38 cellular contexts compared by ENCODE assay signal in the genomic region with DNA sequence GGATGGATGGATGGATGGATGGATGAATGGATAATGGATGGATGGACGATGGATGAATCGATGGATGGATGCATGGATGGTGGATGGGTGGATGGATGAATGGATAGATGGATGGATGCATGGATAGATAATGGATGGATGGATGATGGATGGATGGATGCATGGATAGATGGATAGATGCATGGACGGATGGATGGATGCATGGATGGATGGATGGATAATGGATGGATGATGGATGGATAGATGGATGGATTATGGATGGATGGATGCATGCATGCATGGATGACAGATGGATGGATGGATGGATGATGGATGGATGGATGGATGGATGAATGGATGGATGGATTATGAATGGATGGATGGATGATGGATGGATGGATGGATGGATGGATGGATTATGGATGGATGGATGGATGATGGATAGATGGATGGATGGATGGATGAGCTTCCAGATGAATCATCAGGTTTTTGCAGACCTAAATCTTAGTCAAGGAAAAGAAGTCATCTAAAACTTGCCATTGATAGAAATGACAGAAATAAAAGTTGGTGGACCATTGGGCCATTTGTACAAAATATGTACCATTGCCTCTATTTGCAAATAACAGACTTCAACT.
"Had no signal": no experiment of that assay in that cellular context is flagged by ENCODE, and none has a peak within 500 bp of the region (broad histone marks: within the 10 kb centered on the region; RNA-seq: fewer than 3 reads in every experiment).

No MANE protein-coding gene starts in this region.

- H3K4me1 ChIP-seq: ascending aorta had no signal

- H3K4me1 Mint-ChIP-seq: activated B cell treated with CpG ODN at 0.5 μM for 24 hours; activated CD4-positive, alpha-beta T cell treated with anti-CD3 and anti-CD28 coated beads, Interleukin-2, amount 10 ng/mL, durations not matched to agents 24 days and 14 days; activated naive CD4-positive, alpha-beta T cell treated with anti-CD3 and anti-CD28 coated beads, Interleukin-2, amount 50 U/mL, for 24 hours; activated naive CD8-positive, alpha-beta T cell treated with anti-CD3 and anti-CD28 coated beads, Interleukin-2, amount 10 ng/mL, durations not matched to agents 7 days and 5 days; activated naive CD8-positive, alpha-beta T cell treated with anti-CD3 and anti-CD28 coated beads, Interleukin-2, amount 50 U/mL, for 24 hours; activated T-helper 17 cell treated with anti-CD3 and anti-CD28 coated beads, Interleukin-2, amount 50 U/mL, for 72 hours; brain; central memory CD8-positive, alpha-beta T cell had no signal

- H3K9me3 ChIP-seq: ascending aorta had no signal

- H3K27ac ChIP-seq: ascending aorta, cardiac muscle cell, VCaP had no signal

- H3K27me3 Mint-ChIP-seq: activated B cell treated with CpG ODN at 0.5 μM for 24 hours; activated CD4-positive, alpha-beta T cell treated with anti-CD3 and anti-CD28 coated beads, Interleukin-2, amount 10 ng/mL, durations not matched to agents 24 days and 14 days; activated CD8-positive, alpha-beta T cell treated with anti-CD3 and anti-CD28 coated beads for 36 hours; activated naive CD8-positive, alpha-beta T cell; activated naive CD8-positive, alpha-beta T cell treated with anti-CD3 and anti-CD28 coated beads, Interleukin-2, amount 10 ng/mL, durations not matched to agents 7 days and 5 days had no signal

- H3K27me3 ChIP-seq: ascending aorta, cardiac muscle cell had no signal

- H3K4me3 ChIP-seq: ascending aorta, cardiac muscle cell had no signal

- H3K36me3 ChIP-seq: ascending aorta, cardiac muscle cell had no signal

- FAIRE-seq: bronchial epithelial cell, TTC549 had no signal

- H3K4me3 Mint-ChIP-seq: activated B cell treated with CpG ODN at 0.5 μM for 24 hours; activated CD4-positive, alpha-beta memory T cell treated with anti-CD3 and anti-CD28 coated beads for 36 hours; activated CD4-positive, alpha-beta T cell treated with anti-CD3 and anti-CD28 coated beads, Interleukin-2, amount 10 ng/mL, durations not matched to agents 24 days and 14 days; activated CD8-positive, alpha-beta T cell treated with anti-CD3 and anti-CD28 coated beads for 36 hours; activated naive CD4-positive, alpha-beta T cell treated with anti-CD3 and anti-CD28 coated beads for 36 hours; activated naive CD4-positive, alpha-beta T cell treated with anti-CD3 and anti-CD28 coated beads, Interleukin-2, amount 50 U/mL, for 24 hours; activated naive CD8-positive, alpha-beta T cell; activated naive CD8-positive, alpha-beta T cell treated with anti-CD3 and anti-CD28 coated beads, Interleukin-2, amount 10 ng/mL, durations not matched to agents 7 days and 5 days; activated naive CD8-positive, alpha-beta T cell treated with anti-CD3 and anti-CD28 coated beads, Interleukin-2, amount 50 U/mL, for 24 hours; activated T-cell treated with anti-CD3 and anti-CD28 coated beads, Interleukin-2, amount 50 U/mL, for 4 hours; activated T-cell treated with anti-CD3 and anti-CD28 coated beads, Interleukin-2, amount 50 U/mL, for 72 hours; activated T-helper 1 cell treated with anti-CD3 and anti-CD28 coated beads, Interleukin-12 subunit alpha, Interleukin-12 subunit beta, Interleukin-2, Interleukin-4 antibody, amounts not matched to agents 30 ng/mL and 10 ng/mL and 1 ng/mL, durations not matched to agents 14 hours and 24 hours and 36 hours; activated T-helper 17 cell treated with anti-CD3 and anti-CD28 coated beads, Interleukin-2, amount 50 U/mL, for 72 hours; brain; central memory CD8-positive, alpha-beta T cell; T-helper 1 cell treated with Interleukin-12 subunit alpha and Interleukin-12 subunit beta and Interleukin-4 antibody, amounts not matched to agents 30 μg/mL and 1 μg/mL, for 36 hours; T-helper 2 cell treated with Interferon-gamma antibody and Interleukin-4, amounts not matched to agents 5 μg/mL and 100 μg/mL, for 36 hours had no signal

- H3K27ac Mint-ChIP-seq: activated B cell treated with CpG ODN at 0.5 μM for 24 hours; activated CD4-positive, alpha-beta memory T cell treated with anti-CD3 and anti-CD28 coated beads for 36 hours; activated CD4-positive, alpha-beta T cell treated with anti-CD3 and anti-CD28 coated beads, Interleukin-2, amount 10 ng/mL, durations not matched to agents 24 days and 14 days; activated CD8-positive, alpha-beta T cell treated with anti-CD3 and anti-CD28 coated beads for 36 hours; activated naive CD4-positive, alpha-beta T cell treated with anti-CD3 and anti-CD28 coated beads for 36 hours; activated naive CD4-positive, alpha-beta T cell treated with anti-CD3 and anti-CD28 coated beads, Interleukin-2, amount 50 U/mL, for 24 hours; activated naive CD8-positive, alpha-beta T cell; activated naive CD8-positive, alpha-beta T cell treated with anti-CD3 and anti-CD28 coated beads, Interleukin-2, amount 10 ng/mL, durations not matched to agents 7 days and 5 days; activated naive CD8-positive, alpha-beta T cell treated with anti-CD3 and anti-CD28 coated beads, Interleukin-2, amount 50 U/mL, for 24 hours; activated T-cell treated with anti-CD3 and anti-CD28 coated beads, Interleukin-2, amount 50 U/mL, for 72 hours; activated T-helper 1 cell treated with anti-CD3 and anti-CD28 coated beads, Interleukin-12 subunit alpha, Interleukin-12 subunit beta, Interleukin-2, Interleukin-4 antibody, amounts not matched to agents 30 ng/mL and 10 ng/mL and 1 ng/mL, durations not matched to agents 14 hours and 24 hours and 36 hours; activated T-helper 17 cell treated with anti-CD3 and anti-CD28 coated beads, Interleukin-2, amount 50 U/mL, for 72 hours; brain; T-helper 1 cell treated with Interleukin-12 subunit alpha and Interleukin-12 subunit beta and Interleukin-4 antibody, amounts not matched to agents 30 μg/mL and 1 μg/mL, for 36 hours; T-helper 2 cell treated with Interferon-gamma antibody and Interleukin-4, amounts not matched to agents 5 μg/mL and 100 μg/mL, for 36 hours had no signal

- DNase-seq: activated B cell treated with CpG ODN at 0.5 μM for 24 hours; activated CD4-positive, alpha-beta memory T cell treated with anti-CD3 and anti-CD28 coated beads for 36 hours; activated CD4-positive, alpha-beta T cell treated with anti-CD3 and anti-CD28 coated beads for 4 hours; activated CD4-positive, alpha-beta T cell treated with anti-CD3 and anti-CD28 coated beads, Interleukin-2, amount 10 ng/mL, durations not matched to agents 24 days and 14 days; activated CD4-positive, alpha-beta T cell treated with anti-CD3 and anti-CD28 coated beads, Interleukin-2, amount 50 U/mL, for 1 hour; activated CD4-positive, alpha-beta T cell treated with anti-CD3 and anti-CD28 coated beads, Interleukin-2, amount 50 U/mL, for 4 hours; activated CD4-positive, CD25-positive, alpha-beta regulatory T cell treated with anti-CD3 and anti-CD28 coated beads, Interleukin-2, amount 50 U/mL, for 72 hours; activated CD8-positive, alpha-beta memory T cell treated with anti-CD3 and anti-CD28 coated beads, Interleukin-2, amount 50 U/mL, for 4 hours; activated CD8-positive, alpha-beta T cell treated with anti-CD3 and anti-CD28 coated beads for 36 hours; activated effector memory CD4-positive, alpha-beta T cell treated with anti-CD3 and anti-CD28 coated beads, Interleukin-2, amount 50 U/mL, for 16 hours; activated gamma-delta T cell treated with Interleukin-2 at 50 U/mL for 16 hours; activated naive CD4-positive, alpha-beta T cell; activated naive CD4-positive, alpha-beta T cell treated with anti-CD3 and anti-CD28 coated beads for 36 hours; activated naive CD8-positive, alpha-beta T cell treated with anti-CD3 and anti-CD28 coated beads, Interleukin-2, amount 10 ng/mL, durations not matched to agents 7 days and 5 days; activated naive CD8-positive, alpha-beta T cell treated with anti-CD3 and anti-CD28 coated beads, Interleukin-2, amount 50 U/mL, for 24 hours; activated T-cell treated with anti-CD3 and anti-CD28 coated beads for 4 hours; activated T-cell treated with anti-CD3 and anti-CD28 coated beads, Interleukin-2, amount 50 U/mL, for 1 hour; activated T-cell treated with anti-CD3 and anti-CD28 coated beads, Interleukin-2, amount 50 U/mL, for 4 hours; activated T-cell treated with anti-CD3 and anti-CD28 coated beads, Interleukin-2, amount 50 U/mL, for 72 hours; amygdala; anterior cingulate cortex; caudate nucleus; cerebellar nuclear complex; T-helper 2 cell; T-helper 9 cell had no signal

- H3K9me3 Mint-ChIP-seq: activated B cell treated with CpG ODN at 0.5 μM for 24 hours; activated CD4-positive, alpha-beta memory T cell treated with anti-CD3 and anti-CD28 coated beads for 36 hours; activated CD4-positive, alpha-beta T cell treated with anti-CD3 and anti-CD28 coated beads, Interleukin-2, amount 10 ng/mL, durations not matched to agents 24 days and 14 days; activated CD8-positive, alpha-beta T cell treated with anti-CD3 and anti-CD28 coated beads for 36 hours; activated naive CD4-positive, alpha-beta T cell treated with anti-CD3 and anti-CD28 coated beads for 36 hours; activated naive CD4-positive, alpha-beta T cell treated with anti-CD3 and anti-CD28 coated beads, Interleukin-2, amount 50 U/mL, for 24 hours; activated naive CD8-positive, alpha-beta T cell treated with anti-CD3 and anti-CD28 coated beads, Interleukin-2, amount 10 ng/mL, durations not matched to agents 7 days and 5 days; activated naive CD8-positive, alpha-beta T cell treated with anti-CD3 and anti-CD28 coated beads, Interleukin-2, amount 50 U/mL, for 24 hours; activated T-cell treated with anti-CD3 and anti-CD28 coated beads, Interleukin-2, amount 50 U/mL, for 4 hours; activated T-cell treated with anti-CD3 and anti-CD28 coated beads, Interleukin-2, amount 50 U/mL, for 72 hours; activated T-helper 1 cell treated with anti-CD3 and anti-CD28 coated beads, Interleukin-12 subunit alpha, Interleukin-12 subunit beta, Interleukin-2, Interleukin-4 antibody, amounts not matched to agents 30 ng/mL and 10 ng/mL and 1 ng/mL, durations not matched to agents 14 hours and 24 hours and 36 hours; activated T-helper 17 cell treated with anti-CD3 and anti-CD28 coated beads, Interleukin-2, amount 50 U/mL, for 72 hours; brain; central memory CD8-positive, alpha-beta T cell; T-helper 1 cell treated with Interleukin-12 subunit alpha and Interleukin-12 subunit beta and Interleukin-4 antibody, amounts not matched to agents 30 μg/mL and 1 μg/mL, for 36 hours; T-helper 2 cell treated with Interferon-gamma antibody and Interleukin-4, amounts not matched to agents 5 μg/mL and 100 μg/mL, for 36 hours had no signal

- H3K36me3 Mint-ChIP-seq: activated CD4-positive, alpha-beta memory T cell treated with anti-CD3 and anti-CD28 coated beads for 36 hours; activated naive CD4-positive, alpha-beta T cell treated with anti-CD3 and anti-CD28 coated beads, Interleukin-2, amount 50 U/mL, for 24 hours; activated naive CD8-positive, alpha-beta T cell; activated naive CD8-positive, alpha-beta T cell treated with anti-CD3 and anti-CD28 coated beads, Interleukin-2, amount 10 ng/mL, durations not matched to agents 7 days and 5 days; brain had no signal

- ATAC-seq: activated CD8-positive, alpha-beta T cell treated with anti-CD3 and anti-CD28 coated beads for 36 hours; activated naive CD8-positive, alpha-beta T cell treated with anti-CD3 and anti-CD28 coated beads, Interleukin-2, amount 50 U/mL, for 24 hours; activated T-cell treated with anti-CD3 and anti-CD28 coated beads, Interleukin-2, amount 50 U/mL, for 4 hours; activated T-cell treated with anti-CD3 and anti-CD28 coated beads, Interleukin-2, amount 50 U/mL, for 72 hours; activated T-helper 17 cell treated with anti-CD3 and anti-CD28 coated beads, Interleukin-2, amount 50 U/mL, for 72 hours had no signal
